Comparison of ENCODE assay signal across 15 cellular contexts in the genomic region with DNA sequence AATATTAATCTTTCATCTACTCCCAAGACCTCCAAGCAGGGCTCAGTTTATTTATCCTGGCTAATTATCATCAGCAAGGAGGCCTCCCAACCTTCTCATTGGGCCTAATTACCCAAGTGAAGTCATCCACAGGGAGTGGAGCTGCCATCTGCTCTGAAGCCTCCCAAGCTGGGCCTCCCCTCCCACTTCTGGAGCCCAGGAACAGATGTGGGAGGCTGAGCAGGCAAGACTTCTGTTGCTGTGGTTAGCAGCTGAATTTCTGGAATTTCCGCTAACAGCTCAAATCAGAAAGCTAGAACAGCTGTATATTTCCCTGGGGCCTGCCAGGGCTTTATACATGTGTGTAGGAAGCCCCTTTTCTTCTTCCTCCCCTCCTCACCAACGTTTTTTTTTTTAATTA.
A peak's percentile ranks its signal among the peaks of the same experiment; 100 is the strongest.
DNase-seq lines count a peak whose midpoint lies in the region; TF ChIP-seq lines count a peak whose summit lies in the region.
"Had no signal": no experiment of that assay in that cellular context is flagged by ENCODE, and none has a peak within 500 bp of the region (broad histone marks: within the 10 kb centered on the region; RNA-seq: fewer than 3 reads in every experiment).

No MANE protein-coding gene starts in this region.

- H3K9me3 Mint-ChIP-seq in glutamatergic neuron (ENCODE audit: unreplicated experiment), result peaks cover 6% of the 10 kb centered on the region

- H3K27ac Mint-ChIP-seq in glutamatergic neuron (ENCODE audit: unreplicated experiment), result peak overlapping the region; percentile 81
- H3K27ac Mint-ChIP-seq: activated naive CD8-positive, alpha-beta T cell had no signal

- no peak overlapping the region for H3K4me3 ChIP-seq in AG09309 (ENCODE audit: control insufficient read depth, low read depth, low read length)

- DNase-seq in AG09309 (ENCODE audit: low read depth) (peak; percentile 74), H4 (ENCODE audit: low spot score) (peak; percentile 60), SK-N-DZ (ENCODE audit: low spot score) (peak; percentile 12), glutamatergic neuron (peak; percentile 79), NCI-H2227 (lab: John Stamatoyannopoulos, UW; ENCODE audit: unreplicated experiment) (no peak), NAMALWA (ENCODE audit: low spot score) (no peak), AML-193 (lab: John Stamatoyannopoulos, UW) (no peak), NOMO-1 treated with dmso at 0.1 percent for 144 hours (lab: John Stamatoyannopoulos, UW; ENCODE audit: unreplicated experiment) (no peak)
- DNase-seq: erythroblast; islet precursor cell; NCI-H1417; NCI-H774; SK-N-SH; stimulated activated CD4-positive, alpha-beta T cell treated with anti-CD3 and anti-CD28 coated beads, Interleukin-2, amount 100 ng/mL, for 48 hours had no signal

- H3K36me3 Mint-ChIP-seq in glutamatergic neuron (ENCODE audit: unreplicated experiment), result no peaks in the 10 kb centered on the region
- H3K36me3 Mint-ChIP-seq: activated naive CD8-positive, alpha-beta T cell had no signal

- H3K4me1 Mint-ChIP-seq in glutamatergic neuron (ENCODE audit: low read depth, unreplicated experiment), result peaks cover 26% of the 10 kb centered on the region

- H3K27me3 Mint-ChIP-seq in glutamatergic neuron (ENCODE audit: unreplicated experiment), result peaks cover 8% of the 10 kb centered on the region

- no peak for TF ChIP-seq CTCF in AG09309 (IDR thresholded peaks at IDR 0.05; ENCODE audit: control insufficient read depth, insufficient read depth, low read depth, low read length, missing control alignments)
- TF ChIP-seq CTCF in glutamatergic neuron (IDR thresholded peaks at IDR 0.05; ENCODE audit: partially characterized antibody, unreplicated experiment), result no peak

- H3K4me3 Mint-ChIP-seq in glutamatergic neuron (ENCODE audit: unreplicated experiment), result no peak overlapping the region
- H3K4me3 Mint-ChIP-seq: activated naive CD8-positive, alpha-beta T cell had no signal

Comparison
In these comparisons a context has a peak if more than half of its experiments do, and no peak if none do; other contexts are left out.
1. DNase-seq: peak in AG09309 (single experiment), H4 (single experiment), SK-N-DZ (single experiment) and glutamatergic neuron (single experiment); none in NCI-H2227 (single experiment), NAMALWA (single experiment), AML-193 (0 of 2) and NOMO-1 treated with dmso at 0.1 percent for 144 hours (single experiment).